In genomic region chr3:152377184-152377570, GRCh38 we compare ENCODE assay signal across 10 cellular contexts.
DNase-seq lines count a peak whose midpoint lies in the region; ATAC-seq, FAIRE-seq and TF ChIP-seq lines count a peak whose summit lies in the region.
"Had no signal": no experiment of that assay in that cellular context is flagged by ENCODE, and none has a peak within 500 bp of the region (broad histone marks: within the 10 kb centered on the region; RNA-seq: fewer than 3 reads in every experiment).

No MANE protein-coding gene starts in this region.

- DNase-seq in GM18507 (ENCODE audit: extremely low spot score, insufficient read length, low read depth) (no peak), SK-N-MC (ENCODE audit: low read depth, low spot score) (no peak), kidney tubule cell (ENCODE audit: low spot score) (no peak), activated gamma-delta T cell (lab: John Stamatoyannopoulos, UW) (no peak), GM12892 (ENCODE audit: insufficient read length) (no peak)
- no peak for DNase-seq in stimulated activated CD4-positive, alpha-beta T cell treated with anti-CD3 and anti-CD28 coated beads, Interleukin-4, amount 100 ng/mL, for 24 hours
- DNase-seq: NCI-H2107, right lobe of liver had no signal

- no peak overlapping the region for H3K9ac ChIP-seq in SK-N-MC (ENCODE audit: insufficient read length)
- H3K9ac ChIP-seq in rectal smooth muscle tissue (ENCODE audit: low read length), result no peak overlapping the region

- H3K27ac ChIP-seq in SK-N-MC, result peak overlapping the region; percentile 86
- H3K27ac ChIP-seq in rectal smooth muscle tissue (ENCODE audit: low read depth, low read length), result peak overlapping the region; percentile 34
- H3K27ac ChIP-seq: right lobe of liver had no signal

- FAIRE-seq in GM18507 (lab: Jason Lieb, UNC) (peak; percentile 26), GM12892 (lab: Jason Lieb, UNC) (no peak)

- ATAC-seq in GM21825 (IDR thresholded peaks at IDR 0.05; ENCODE audit: unreplicated experiment), result peak; percentile 20

- H3K9me3 ChIP-seq in SK-N-MC (ENCODE audit: low read depth, low read length), result no peaks in the 10 kb centered on the region
- H3K9me3 ChIP-seq: right lobe of liver had no signal

- no peak overlapping the region for H3K4me3 ChIP-seq in SK-N-MC
- no peak overlapping the region for H3K4me3 ChIP-seq in rectal smooth muscle tissue (ENCODE audit: low read length)
- H3K4me3 ChIP-seq: right lobe of liver had no signal

- TF ChIP-seq POLR2A in GM12892 (IDR thresholded peaks at IDR 0.05; ENCODE audit: low read depth, low read length), result no peak

- H3K27me3 ChIP-seq in rectal smooth muscle tissue (ENCODE audit: control insufficient read depth, insufficient read depth, low read length), result no peaks in the 10 kb centered on the region
- H3K27me3 ChIP-seq: right lobe of liver had no signal

- peaks cover 17% of the 10 kb centered on the region for H3K4me1 ChIP-seq in rectal smooth muscle tissue (ENCODE audit: control insufficient read depth, insufficient read depth, low read length)

- H3K36me3 ChIP-seq in SK-N-MC (ENCODE audit: insufficient read depth, low read length) (peaks cover 27% of the 10 kb centered on the region), rectal smooth muscle tissue (ENCODE audit: control insufficient read depth, insufficient read depth, low read length) (no peaks in the 10 kb centered on the region)
- H3K36me3 ChIP-seq: right lobe of liver had no signal
